In genomic region chr3:174633342-174633741, GRCh38 we compare ENCODE assay signal across 28 cellular contexts.
"Had no signal": no experiment of that assay in that cellular context is flagged by ENCODE, and none has a peak within 500 bp of the region (broad histone marks: within the 10 kb centered on the region; RNA-seq: fewer than 3 reads in every experiment).

No MANE protein-coding gene starts in this region.

- H3K9me3 ChIP-seq: stomach, suprapubic skin, testis, thoracic aorta, thyroid gland, tibial artery, tibial nerve, transverse colon, upper lobe of left lung, upper lobe of right lung, uterus, vagina had no signal

- H3K27ac ChIP-seq: stomach, suprapubic skin, testis, thoracic aorta, thyroid gland, tibial artery, tibial nerve, transverse colon, upper lobe of left lung, upper lobe of right lung, uterus, vagina had no signal

- H3K4me3 ChIP-seq: stomach, suprapubic skin, testis, thoracic aorta, thyroid gland, tibial artery, tibial nerve, transverse colon, upper lobe of left lung, upper lobe of right lung, uterus, vagina had no signal

- H3K4me3 Mint-ChIP-seq: stimulated activated effector memory CD8-positive, alpha-beta T cell treated with anti-CD3 and anti-CD28 coated beads, Interleukin-12 subunit alpha, Interleukin-12 subunit beta, amount 100 ng/mL, for 72 hours; stimulated activated memory B cell treated with anti-CD40 and anti-IgM and Interleukin-4, amounts not matched to agents 10 μg/mL and 1 μg/mL and 100 μg/mL, for 72 hours; stimulated activated naive B cell treated with anti-CD40 and anti-IgM and Interleukin-4, amounts not matched to agents 10 μg/mL and 1 μg/mL and 100 μg/mL, for 72 hours; stimulated activated naive CD8-positive, alpha-beta T cell treated with anti-CD3 and anti-CD28 coated beads, Interleukin-15, amount 100 ng/mL, for 72 hours; stimulated activated naive CD8-positive, alpha-beta T cell treated with anti-CD3 and anti-CD28 coated beads, Interleukin-15, Interleukin-2, amounts not matched to agents 100 ng/mL and 50 ng/mL, for 24 hours; type B pancreatic cell had no signal

- H3K36me3 ChIP-seq: stomach, suprapubic skin, thoracic aorta, thyroid gland, tibial artery, tibial nerve, transverse colon, upper lobe of left lung, upper lobe of right lung, uterus, vagina had no signal

- H3K27me3 Mint-ChIP-seq: stimulated activated memory B cell treated with anti-CD40 and anti-IgM and Interleukin-4, amounts not matched to agents 10 μg/mL and 1 μg/mL and 100 μg/mL, for 72 hours; stimulated activated naive B cell treated with anti-CD40 and anti-IgM and Interleukin-4, amounts not matched to agents 10 μg/mL and 1 μg/mL and 100 μg/mL, for 72 hours; stimulated activated naive CD8-positive, alpha-beta T cell treated with anti-CD3 and anti-CD28 coated beads, Interleukin-15, amount 100 ng/mL, for 72 hours; stimulated activated naive CD8-positive, alpha-beta T cell treated with anti-CD3 and anti-CD28 coated beads, Interleukin-15, Interleukin-2, amounts not matched to agents 100 ng/mL and 50 ng/mL, for 24 hours had no signal

- H3K36me3 Mint-ChIP-seq: stimulated activated effector memory CD8-positive, alpha-beta T cell treated with anti-CD3 and anti-CD28 coated beads, Interleukin-12 subunit alpha, Interleukin-12 subunit beta, amount 100 ng/mL, for 72 hours; stimulated activated memory B cell treated with anti-CD40 and anti-IgM and Interleukin-4, amounts not matched to agents 10 μg/mL and 1 μg/mL and 100 μg/mL, for 72 hours; stimulated activated naive B cell treated with anti-CD40 and anti-IgM and Interleukin-4, amounts not matched to agents 10 μg/mL and 1 μg/mL and 100 μg/mL, for 72 hours; type B pancreatic cell had no signal

- H3K27ac Mint-ChIP-seq: stimulated activated effector memory CD8-positive, alpha-beta T cell treated with anti-CD3 and anti-CD28 coated beads, Interleukin-12 subunit alpha, Interleukin-12 subunit beta, amount 100 ng/mL, for 72 hours; stimulated activated memory B cell treated with anti-CD40 and anti-IgM and Interleukin-4, amounts not matched to agents 10 μg/mL and 1 μg/mL and 100 μg/mL, for 72 hours; stimulated activated naive B cell treated with anti-CD40 and anti-IgM and Interleukin-4, amounts not matched to agents 10 μg/mL and 1 μg/mL and 100 μg/mL, for 72 hours; stimulated activated naive CD8-positive, alpha-beta T cell treated with anti-CD3 and anti-CD28 coated beads, Interleukin-15, amount 100 ng/mL, for 72 hours; stimulated activated naive CD8-positive, alpha-beta T cell treated with anti-CD3 and anti-CD28 coated beads, Interleukin-15, Interleukin-2, amounts not matched to agents 100 ng/mL and 50 ng/mL, for 24 hours; type B pancreatic cell had no signal

- DNase-seq: stimulated activated CD4-positive, alpha-beta T cell treated with anti-CD3 and anti-CD28 coated beads, Interleukin-2, amount 100 ng/mL, for 48 hours; stimulated activated CD4-positive, alpha-beta T cell treated with anti-CD3 and anti-CD28 coated beads, Interleukin-4, amount 100 ng/mL, for 1 hour; stimulated activated CD4-positive, alpha-beta T cell treated with anti-CD3 and anti-CD28 coated beads, Interleukin-4, amount 100 ng/mL, for 24 hours; stimulated activated CD4-positive, alpha-beta T cell treated with anti-CD3 and anti-CD28 coated beads, Interleukin-4, amount 100 ng/mL, for 4 hours; stimulated activated CD8-positive, alpha-beta memory T cell treated with anti-CD3 and anti-CD28 coated beads, Interleukin-4, amount 100 ng/mL, for 48 hours; stimulated activated naive B cell treated with anti-CD40 and anti-IgM and Interleukin-4, amounts not matched to agents 10 μg/mL and 1 μg/mL and 100 μg/mL, for 72 hours; stimulated activated naive CD4-positive, alpha-beta T cell; stimulated activated naive CD4-positive, alpha-beta T cell treated with Interleukin-2 at 50 U/mL for 16 hours; stimulated activated naive CD8-positive, alpha-beta T cell treated with anti-CD3 and anti-CD28 coated beads, Interleukin-15, amount 100 ng/mL, for 72 hours; stimulated activated naive CD8-positive, alpha-beta T cell treated with anti-CD3 and anti-CD28 coated beads, Interleukin-15, Interleukin-2, amounts not matched to agents 100 U/mL and 50 U/mL, for 24 hours; stomach; substantia nigra; testis; thyroid gland; tibial artery; transverse colon; trophoblast cell; upper lobe of left lung; upper lobe of right lung; uterus had no signal

- ATAC-seq: stimulated activated effector memory CD8-positive, alpha-beta T cell treated with anti-CD3 and anti-CD28 coated beads, Interleukin-12 subunit alpha, Interleukin-12 subunit beta, amount 100 ng/mL, for 72 hours; stimulated activated memory B cell treated with anti-CD40 and anti-IgM and Interleukin-4, amounts not matched to agents 10 μg/mL and 1 μg/mL and 100 μg/mL, for 72 hours; stimulated activated naive B cell treated with anti-CD40 and anti-IgM and Interleukin-4, amounts not matched to agents 10 μg/mL and 1 μg/mL and 100 μg/mL, for 72 hours; stimulated activated naive CD8-positive, alpha-beta T cell treated with anti-CD3 and anti-CD28 coated beads, Interleukin-15, amount 100 ng/mL, for 72 hours; stimulated activated naive CD8-positive, alpha-beta T cell treated with anti-CD3 and anti-CD28 coated beads, Interleukin-15, Interleukin-2, amounts not matched to agents 100 U/mL and 50 U/mL, for 24 hours; upper lobe of right lung had no signal

- H3K4me1 Mint-ChIP-seq: stimulated activated effector memory CD8-positive, alpha-beta T cell treated with anti-CD3 and anti-CD28 coated beads, Interleukin-12 subunit alpha, Interleukin-12 subunit beta, amount 100 ng/mL, for 72 hours; stimulated activated memory B cell treated with anti-CD40 and anti-IgM and Interleukin-4, amounts not matched to agents 10 μg/mL and 1 μg/mL and 100 μg/mL, for 72 hours; stimulated activated naive B cell treated with anti-CD40 and anti-IgM and Interleukin-4, amounts not matched to agents 10 μg/mL and 1 μg/mL and 100 μg/mL, for 72 hours; stimulated activated naive CD8-positive, alpha-beta T cell treated with anti-CD3 and anti-CD28 coated beads, Interleukin-15, amount 100 ng/mL, for 72 hours had no signal

- H3K9me3 Mint-ChIP-seq: stimulated activated naive CD8-positive, alpha-beta T cell treated with anti-CD3 and anti-CD28 coated beads, Interleukin-15, amount 100 ng/mL, for 72 hours; stimulated activated naive CD8-positive, alpha-beta T cell treated with anti-CD3 and anti-CD28 coated beads, Interleukin-15, Interleukin-2, amounts not matched to agents 100 ng/mL and 50 ng/mL, for 24 hours; type B pancreatic cell had no signal

- H3K4me1 ChIP-seq: stomach, suprapubic skin, testis, thyroid gland, tibial artery, tibial nerve, transverse colon, upper lobe of left lung, upper lobe of right lung, uterus, vagina had no signal

- H3K27me3 ChIP-seq: stomach, suprapubic skin, thyroid gland, tibial artery, tibial nerve, transverse colon, upper lobe of left lung, upper lobe of right lung, uterus, vagina had no signal
